In genomic region chr2:43399098-43399497, GRCh38 we compare ENCODE assay signal across 25 cellular contexts.
A peak's percentile ranks its signal among the peaks of the same experiment; 100 is the strongest.
DNase-seq lines count a peak whose midpoint lies in the region; ATAC-seq and TF ChIP-seq lines count a peak whose summit lies in the region.
"Had no signal": no experiment of that assay in that cellular context is flagged by ENCODE, and none has a peak within 500 bp of the region (broad histone marks: within the 10 kb centered on the region; RNA-seq: fewer than 3 reads in every experiment).

No MANE protein-coding gene starts in this region.

- H3K4me1 Mint-ChIP-seq in osteocyte (ENCODE audit: unreplicated experiment): peaks cover 22% of the 10 kb centered on the region
- H3K4me1 Mint-ChIP-seq in stimulated activated effector memory CD8-positive, alpha-beta T cell treated with anti-CD3 and anti-CD28 coated beads, Interleukin-12 subunit alpha, Interleukin-12 subunit beta, amount 100 ng/mL, for 72 hours: peaks cover 9% of the 10 kb centered on the region
- H3K4me1 Mint-ChIP-seq: neural crest cell had no signal

- H3K79me2 ChIP-seq in fibroblast of lung (ENCODE audit: control insufficient read depth, insufficient read depth, low read length): no peaks in the 10 kb centered on the region

- H3K4me1 ChIP-seq in ascending aorta (peaks cover 7 to 38% of the 10 kb centered on the region in 2 donors), fibroblast of lung (ENCODE audit: control insufficient read depth, extremely low read depth, insufficient read depth, low read length) (peaks cover 8% of the 10 kb centered on the region), transverse colon (peaks cover 0 to 36% (median 0%) of the 10 kb centered on the region in 4 donors)
- H3K4me1 ChIP-seq: body of pancreas had no signal

- no peaks in the 10 kb centered on the region for H3K9me3 ChIP-seq in ascending aorta
- no peaks in the 10 kb centered on the region for H3K9me3 ChIP-seq in fibroblast of lung (ENCODE audit: control insufficient read depth, insufficient read depth, low read depth, low read length)
- no peaks in the 10 kb centered on the region for H3K9me3 ChIP-seq in transverse colon
- H3K9me3 ChIP-seq: body of pancreas, mucosa of descending colon had no signal

- ATAC-seq in stimulated activated effector memory CD8-positive, alpha-beta T cell treated with anti-CD3 and anti-CD28 coated beads, Interleukin-12 subunit alpha, Interleukin-12 subunit beta, amount 100 ng/mL, for 72 hours: no peak
- no peak for ATAC-seq in HG02642 (IDR thresholded peaks at IDR 0.05; ENCODE audit: poor library complexity, unreplicated experiment)
- ATAC-seq: activated naive CD8-positive, alpha-beta T cell treated with anti-CD3 and anti-CD28 coated beads, Interleukin-2, amount 50 U/mL, for 24 hours; HCT116 had no signal

- H3K4me2 ChIP-seq in fibroblast of lung (ENCODE audit: extremely low read depth, insufficient read depth, low read length): peak overlapping the region; percentile 30

- 75 to 85% methylated on average over 2 of the region's 2 CpGs for WGBS in transverse colon (ENCODE audit: low coverage in 1 of 2), 2 donors

- in situ Hi-C loops in transverse colon (cut with MboI; ENCODE audit: low pct_ligation_motif_present in 1 of 4, low pct_unique_long_range_greater_than_20kb in 1 of 4, low sequenced_read_pairs in 3 of 4): no loop called here

- no peaks in the 10 kb centered on the region for H3K27me3 Mint-ChIP-seq in osteocyte (ENCODE audit: unreplicated experiment)
- H3K27me3 Mint-ChIP-seq: activated CD4-positive, alpha-beta T cell treated with anti-CD3 and anti-CD28 coated beads, Interleukin-2, amount 10 ng/mL, durations not matched to agents 24 days and 14 days; activated naive CD8-positive, alpha-beta T cell treated with anti-CD3 and anti-CD28 coated beads, Interleukin-2, amount 50 U/mL, for 24 hours; activated T-cell treated with anti-CD3 and anti-CD28 coated beads, Interleukin-2, amount 50 U/mL, for 24 hours; CD4-positive, CD25-positive, alpha-beta regulatory T cell had no signal

- H3K27me3 ChIP-seq in ascending aorta: no peaks in the 10 kb centered on the region
- H3K27me3 ChIP-seq in fibroblast of lung (ENCODE audit: control insufficient read depth, insufficient read depth, low read length): no peaks in the 10 kb centered on the region
- H3K27me3 ChIP-seq in transverse colon: no peaks in the 10 kb centered on the region
- H3K27me3 ChIP-seq: body of pancreas had no signal

- no peak overlapping the region for H3K4me3 Mint-ChIP-seq in osteocyte (ENCODE audit: unreplicated experiment)
- H3K4me3 Mint-ChIP-seq in stimulated activated effector memory CD8-positive, alpha-beta T cell treated with anti-CD3 and anti-CD28 coated beads, Interleukin-12 subunit alpha, Interleukin-12 subunit beta, amount 100 ng/mL, for 72 hours: no peak overlapping the region
- H3K4me3 Mint-ChIP-seq: activated CD4-positive, alpha-beta T cell treated with anti-CD3 and anti-CD28 coated beads, Interleukin-2, amount 10 ng/mL, durations not matched to agents 24 days and 14 days; activated naive CD8-positive, alpha-beta T cell treated with anti-CD3 and anti-CD28 coated beads, Interleukin-2, amount 50 U/mL, for 24 hours; activated T-cell treated with anti-CD3 and anti-CD28 coated beads, Interleukin-2, amount 50 U/mL, for 24 hours; CD4-positive, CD25-positive, alpha-beta regulatory T cell; neural crest cell had no signal

- H3K4me3 ChIP-seq in ascending aorta (no peak overlapping the region), fibroblast of lung (replicated peaks in 1 of 4; ENCODE audit: control extremely low read depth in 1 of 4, insufficient read depth in 1 of 4, low read depth in 3 of 4, low read length in 4 of 4) (no peak overlapping the region), transverse colon (no peak overlapping the region)
- H3K4me3 ChIP-seq: body of pancreas, mucosa of descending colon, skin epidermis had no signal

- H2AFZ ChIP-seq in fibroblast of lung (ENCODE audit: low read length): no peak overlapping the region

- H3K36me3 ChIP-seq in ascending aorta (no peaks in the 10 kb centered on the region), fibroblast of lung (ENCODE audit: control insufficient read depth, insufficient read depth, low read length) (no peaks in the 10 kb centered on the region), transverse colon (no peaks in the 10 kb centered on the region)

- H3K9ac ChIP-seq in fibroblast of lung (ENCODE audit: insufficient read depth, low read length): no peak overlapping the region

- TF ChIP-seq CTCF in ascending aorta (IDR thresholded peaks at IDR 0.05) (no peak), fibroblast of lung (conservative IDR thresholded peaks at IDR 0.05 in 1 of 2, IDR thresholded peaks at IDR 0.05 in 1 of 2; ENCODE audit: low read depth in 1 of 2, low read length in 2 of 2) (no peak), osteocyte (IDR thresholded peaks at IDR 0.05) (no peak), transverse colon (IDR thresholded peaks at IDR 0.05) (no peak)

- H3K27ac Mint-ChIP-seq in osteocyte (ENCODE audit: unreplicated experiment): peak overlapping the region; percentile 16
- H3K27ac Mint-ChIP-seq in stimulated activated effector memory CD8-positive, alpha-beta T cell treated with anti-CD3 and anti-CD28 coated beads, Interleukin-12 subunit alpha, Interleukin-12 subunit beta, amount 100 ng/mL, for 72 hours: no peak overlapping the region
- H3K27ac Mint-ChIP-seq: activated CD4-positive, alpha-beta T cell treated with anti-CD3 and anti-CD28 coated beads, Interleukin-2, amount 10 ng/mL, durations not matched to agents 24 days and 14 days; activated naive CD8-positive, alpha-beta T cell treated with anti-CD3 and anti-CD28 coated beads, Interleukin-2, amount 50 U/mL, for 24 hours; activated T-cell treated with anti-CD3 and anti-CD28 coated beads, Interleukin-2, amount 50 U/mL, for 24 hours; CD4-positive, CD25-positive, alpha-beta regulatory T cell had no signal

- intact Hi-C loops in ascending aorta (cut with DNase I) (no loop called here), transverse colon (cut with DNase I; ENCODE audit: low total_unique reads) (loop anchor here (10.0 kb wide), 2 partner anchors 76 to 154 kb away; no protein-coding TSS in a partner anchor)

- no peak for TF ChIP-seq EP300 in transverse colon (IDR thresholded peaks at IDR 0.05; ENCODE audit: low read depth)

- DNase-seq in ascending aorta (ENCODE audit: low spot score in 2 of 2) (no peak), fibroblast of lung (ENCODE audit: low read depth in 2 of 2) (no peak), osteocyte (ENCODE audit: extremely low spot score, unreplicated experiment) (no peak), transverse colon (no peak), NCI-H2171 treated with DMSO at 0.1 percent for 48 hours (lab: John Stamatoyannopoulos, UW) (no peak)
- no peak for DNase-seq in stimulated activated naive CD4-positive, alpha-beta T cell treated with Interleukin-2 at 50 U/mL for 16 hours (lab: John Stamatoyannopoulos, UW)
- DNase-seq in stimulated activated effector memory CD8-positive, alpha-beta T cell treated with anti-CD3 and anti-CD28 coated beads, Interleukin-12 subunit alpha, Interleukin-12 subunit beta, amount 100 ng/mL, for 72 hours (ENCODE audit: low spot score in 2 of 2): no peak
- DNase-seq: activated gamma-delta T cell; activated naive CD8-positive, alpha-beta T cell treated with anti-CD3 and anti-CD28 coated beads, Interleukin-2, amount 50 U/mL, for 24 hours; activated T-cell treated with anti-CD3 and anti-CD28 coated beads, Interleukin-2, amount 50 U/mL, for 24 hours; body of pancreas; CD4-positive, CD25-positive, alpha-beta regulatory T cell; cerebellar nuclear complex; mucosa of descending colon; NCI-H510A treated with DMSO at 0.1 percent for 48 hours; posterior cingulate gyrus; stimulated activated CD4-positive, alpha-beta T cell treated with anti-CD3 and anti-CD28 coated beads, Interleukin-1b, Interleukin-23, amount 100 ng/mL, for 48 hours; stimulated activated CD8-positive, alpha-beta memory T cell treated with anti-CD3 and anti-CD28 coated beads, Interleukin-4, amount 100 ng/mL, for 48 hours had no signal

- TF ChIP-seq POLR2A in transverse colon (IDR thresholded peaks at IDR 0.05): no peak

- no peaks in the 10 kb centered on the region for H4K20me1 ChIP-seq in fibroblast of lung (ENCODE audit: control insufficient read depth, extremely low read depth, insufficient read depth, low read length)

- H3K9me3 Mint-ChIP-seq in osteocyte (ENCODE audit: unreplicated experiment): no peaks in the 10 kb centered on the region
- H3K9me3 Mint-ChIP-seq in stimulated activated effector memory CD8-positive, alpha-beta T cell treated with anti-CD3 and anti-CD28 coated beads, Interleukin-12 subunit alpha, Interleukin-12 subunit beta, amount 100 ng/mL, for 72 hours: no peaks in the 10 kb centered on the region
- H3K9me3 Mint-ChIP-seq: activated CD4-positive, alpha-beta T cell treated with anti-CD3 and anti-CD28 coated beads, Interleukin-2, amount 10 ng/mL, durations not matched to agents 24 days and 14 days; activated naive CD8-positive, alpha-beta T cell treated with anti-CD3 and anti-CD28 coated beads, Interleukin-2, amount 50 U/mL, for 24 hours; activated T-cell treated with anti-CD3 and anti-CD28 coated beads, Interleukin-2, amount 50 U/mL, for 24 hours; CD4-positive, CD25-positive, alpha-beta regulatory T cell; neural crest cell had no signal

- peaks cover 14% of the 10 kb centered on the region for H3K36me3 Mint-ChIP-seq in osteocyte (ENCODE audit: unreplicated experiment)
- H3K36me3 Mint-ChIP-seq in stimulated activated effector memory CD8-positive, alpha-beta T cell treated with anti-CD3 and anti-CD28 coated beads, Interleukin-12 subunit alpha, Interleukin-12 subunit beta, amount 100 ng/mL, for 72 hours: peaks cover 30% of the 10 kb centered on the region

- H3K27ac ChIP-seq in ascending aorta (peak overlapping the region; percentile 47 to 83), fibroblast of lung (ENCODE audit: insufficient read depth, low read length) (peak overlapping the region; percentile 43), transverse colon (peak overlapping the region; percentile 63 to 80 (median 72))
- H3K27ac ChIP-seq: HL-60, VCaP had no signal
